8 cellular contexts compared by ENCODE assay signal in genomic region chr1:244796719-244797406, GRCh38. TPM values are rescaled to one million over a fixed set of nuclear protein-coding genes. Genes with fewer than 3 reads are reported as not detected.
DNase-seq lines count a peak whose midpoint lies in the region; ATAC-seq, FAIRE-seq and TF ChIP-seq lines count a peak whose summit lies in the region.

No MANE protein-coding gene starts in this region.

- no peak overlapping the region for H3K4me2 ChIP-seq in endothelial cell of umbilical vein (ENCODE audit: insufficient read depth, low read length)

- no peaks in the 10 kb centered on the region for H3K9me1 ChIP-seq in endothelial cell of umbilical vein (replicated peaks; ENCODE audit: control insufficient read depth, extremely low read depth, insufficient read depth, low read length)

- H3K79me2 ChIP-seq in endothelial cell of umbilical vein (ENCODE audit: control insufficient read depth, insufficient read depth, low read length): no peaks in the 10 kb centered on the region

- H3K4me3 ChIP-seq in H7 (ENCODE audit: insufficient read depth, low read depth, low read length): no peak overlapping the region
- no peak overlapping the region for H3K4me3 ChIP-seq in endothelial cell of umbilical vein (replicated peaks in 1 of 3; ENCODE audit: insufficient read depth in 1 of 3, low read depth in 1 of 3, low read length in 3 of 3)
- no peak overlapping the region for H3K4me3 ChIP-seq in subcutaneous abdominal adipose tissue (ENCODE audit: low read depth in 1 of 5, low read length in 5 of 5)

- H3K27ac ChIP-seq in endothelial cell of umbilical vein (ENCODE audit: insufficient read depth, low read depth, low read length): no peak overlapping the region
- H3K27ac ChIP-seq in subcutaneous abdominal adipose tissue (ENCODE audit: low read depth, low read length): peak overlapping the region; percentile 24

- intact Hi-C loops in endothelial cell of umbilical vein (cut with micrococcal nuclease): loop anchor here (1.0 to 5.0 kb wide), 3 partner anchors 144 to 345 kb away; partner anchors contain the start of genes ADSS2 and DESI2

- H3K4me1 ChIP-seq in endothelial cell of umbilical vein (ENCODE audit: control insufficient read depth, extremely low read depth, insufficient read depth, low read length) (no peaks in the 10 kb centered on the region), subcutaneous abdominal adipose tissue (ENCODE audit: control insufficient read depth in 5 of 5, insufficient read depth in 5 of 5, low read length in 5 of 5) (peaks cover 0 to 16% (median 0%) of the 10 kb centered on the region in 5 donors)

- dilution Hi-C loops in endothelial cell of umbilical vein (cut with MboI; ENCODE audit: extremely low pct_ligation_motif_present, low sequenced_read_pairs): no loop called here

- H3K36me3 ChIP-seq in H7 (replicated peaks; ENCODE audit: control insufficient read depth, insufficient read depth, low read length) (no peaks in the 10 kb centered on the region), endothelial cell of umbilical vein (ENCODE audit: control insufficient read depth in 2 of 2, extremely low read depth in 1 of 2, insufficient read depth in 2 of 2, low read length in 2 of 2) (no peaks in the 10 kb centered on the region), subcutaneous abdominal adipose tissue (ENCODE audit: control insufficient read depth in 5 of 5, insufficient read depth in 5 of 5, low read length in 5 of 5) (no peaks in the 10 kb centered on the region)

- H2AFZ ChIP-seq in endothelial cell of umbilical vein (ENCODE audit: low read depth, low read length): no peak overlapping the region

- BruUV-seq in endothelial cell of umbilical vein (replicated peaks; lab: Mats Ljungman, UMichigan): no TSS peak

- no peaks in the 10 kb centered on the region for H3K9me3 ChIP-seq in endothelial cell of umbilical vein (replicated peaks; ENCODE audit: control insufficient read depth, insufficient read depth, low read length)
- H3K9me3 ChIP-seq in subcutaneous abdominal adipose tissue (ENCODE audit: control insufficient read depth in 5 of 5, low read length in 5 of 5): no peaks in the 10 kb centered on the region

- CTCF ChIA-PET in endothelial cell of umbilical vein (lab: Charles Lee): interaction anchor here (0.6 to 6.5 kb wide), 42 partner anchors 11 to 382 kb away, joined by 3 to 295 read pairs (median 4); partner anchors contain the start of genes CATSPERE, COX20 and DESI2

- H3K27me3 ChIP-seq in H7 (ENCODE audit: control insufficient read depth, insufficient read depth, low read length) (no peaks in the 10 kb centered on the region), endothelial cell of umbilical vein (ENCODE audit: control insufficient read depth in 2 of 2, insufficient read depth in 2 of 2, low read length in 2 of 2) (no peaks in the 10 kb centered on the region), subcutaneous abdominal adipose tissue (ENCODE audit: control insufficient read depth in 5 of 5, insufficient read depth in 4 of 5, low read length in 5 of 5) (no peaks in the 10 kb centered on the region)

- no peak for ATAC-seq in GM19455 (IDR thresholded peaks at IDR 0.05; ENCODE audit: unreplicated experiment)

- H3K9ac ChIP-seq in endothelial cell of umbilical vein (replicated peaks; ENCODE audit: extremely low read depth, insufficient read depth, low read length) (no peak overlapping the region), subcutaneous abdominal adipose tissue (ENCODE audit: low read length in 5 of 5) (no peak overlapping the region)

- peak; percentile 84 for DNase-seq in Ammon's horn (ENCODE audit: low spot score)
- peak; percentile 68 for DNase-seq in H7
- peak; percentile 21 for DNase-seq in NCI-H774 (lab: John Stamatoyannopoulos, UW)
- peak; percentile 17 to 33 for DNase-seq in activated CD8-positive, alpha-beta memory T cell treated with anti-CD3 and anti-CD28 coated beads for 1 hour (ENCODE audit: extremely low read depth in 1 of 2, low read depth in 1 of 2)
- peak; percentile 70 for DNase-seq in endothelial cell of umbilical vein (ENCODE audit: low read depth, low spot score)
- DNase-seq in myocyte (ENCODE audit: low read depth): peak; percentile 74

- TF ChIP-seq POLR2A in endothelial cell of umbilical vein (IDR thresholded peaks at IDR 0.05; ENCODE audit: low read depth, low read length): no peak

- peak; percentile 63 to 69 for TF ChIP-seq CTCF in endothelial cell of umbilical vein (IDR thresholded peaks at IDR 0.05; ENCODE audit: extremely low read depth in 1 of 2, insufficient read depth in 1 of 2, low read depth in 1 of 2, low read length in 2 of 2)

- POLR2A ChIA-PET in endothelial cell of umbilical vein (lab: Charles Lee): no interaction called here

- no peaks in the 10 kb centered on the region for H4K20me1 ChIP-seq in endothelial cell of umbilical vein (replicated peaks; ENCODE audit: control insufficient read depth, extremely low read depth, insufficient read depth, low read length)

- peak; percentile 94 for FAIRE-seq in endothelial cell of umbilical vein (lab: Jason Lieb, UNC)

TF ChIP-seq in endothelial cell of umbilical vein, 7 proteins besides CTCF, POLR2A, EP300 and RAD21:
- TF ChIP-seq MYC (IDR thresholded peaks at IDR 0.05; ENCODE audit: low read depth, low read length) (no peak), MAX (IDR thresholded peaks at IDR 0.05; ENCODE audit: insufficient read depth, insufficient read length) (peak; percentile 84)

RNA-seq across cellular contexts. Expression of gene COX20, which starts 38.6 kb away (rescaled TPM):
- total RNA-seq in H7 (2014; rRNA removed; shearing (Covaris generic)): 8.7 and 11.6 TPM in 2 replicates
- total RNA-seq in endothelial cell of umbilical vein (30.2 and 37.0 TPM in 2 replicates), myocyte (27.8 and 31.3 TPM in 2 replicates)
- 9.1 and 17.1 TPM in 2 replicates for polyA plus RNA-seq in endothelial cell of umbilical vein
- 18.6 and 19.5 TPM in 2 replicates for polyA plus RNA-seq in endothelial cell of umbilical vein (2011; cell fraction: cytosol; rRNA removed)
- 14.0 and 18.6 TPM in 2 replicates for polyA plus RNA-seq in endothelial cell of umbilical vein (2011; cell fraction: nucleus; rRNA removed)
- 21.4 and 57.5 TPM in 2 replicates for polyA plus RNA-seq in endothelial cell of umbilical vein (2012)
- polyA minus RNA-seq in endothelial cell of umbilical vein: 4.4 and 5.0 TPM in 2 replicates
- 8.1 TPM for polyA minus RNA-seq in endothelial cell of umbilical vein (2011; cell fraction: cytosol; rRNA and poly(A)+ RNA removed)
- 14.3 and 18.8 TPM in 2 replicates for polyA minus RNA-seq in endothelial cell of umbilical vein (2011; cell fraction: nucleus; rRNA and poly(A)+ RNA removed)
- polyA plus RNA-seq in myocyte (2012): 54.4 TPM

Comparison
In these comparisons a context has a peak if more than half of its experiments do, and no peak if none do; other contexts are left out.
1. DNase-seq: peak in every context shown above with its lines; median percentile 84 in Ammon's horn; 74 in myocyte; 70 in endothelial cell of umbilical vein; 68 in H7; 25 in activated CD8-positive, alpha-beta memory T cell treated with anti-CD3 and anti-CD28 coated beads for 1 hour; 21 in NCI-H774.